Comparison of ENCODE assay signal across 13 cellular contexts in the genomic region with DNA sequence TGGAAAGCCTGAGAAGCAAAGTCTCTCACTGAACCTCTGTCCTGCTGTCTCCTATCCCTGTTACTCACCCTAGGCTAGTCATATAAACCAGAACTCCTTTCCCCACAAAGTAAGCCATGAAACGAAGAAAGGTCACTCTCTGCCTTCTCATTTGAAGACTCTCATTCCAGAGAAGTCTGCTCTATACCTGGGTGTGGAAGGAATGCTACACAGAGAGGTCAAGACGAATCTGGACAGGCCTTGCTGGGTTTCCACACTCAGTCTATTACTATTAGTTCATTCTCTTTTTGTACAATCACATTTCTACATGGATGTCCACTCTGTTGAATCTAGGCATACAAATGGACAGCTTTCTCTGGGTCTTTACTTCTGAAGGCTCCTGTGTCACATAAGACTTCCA.
"Had no signal": no experiment of that assay in that cellular context is flagged by ENCODE, and none has a peak within 500 bp of the region (broad histone marks: within the 10 kb centered on the region; RNA-seq: fewer than 3 reads in every experiment).

No MANE protein-coding gene starts in this region.

- H3K4me2 ChIP-seq: smooth muscle cell had no signal

- H3K36me3 ChIP-seq: neutrophil, transverse colon had no signal

- H3K4me3 Mint-ChIP-seq: mesothelial cell of epicardium; stimulated activated naive B cell treated with anti-CD40 and anti-IgM and Interleukin-4, amounts not matched to agents 10 μg/mL and 1 μg/mL and 100 μg/mL, for 72 hours had no signal

- H3K27ac Mint-ChIP-seq: mesothelial cell of epicardium; stimulated activated naive B cell treated with anti-CD40 and anti-IgM and Interleukin-4, amounts not matched to agents 10 μg/mL and 1 μg/mL and 100 μg/mL, for 72 hours had no signal

- H3K27me3 Mint-ChIP-seq: stimulated activated naive B cell treated with anti-CD40 and anti-IgM and Interleukin-4, amounts not matched to agents 10 μg/mL and 1 μg/mL and 100 μg/mL, for 72 hours had no signal

- H3K9me3 ChIP-seq: neutrophil, transverse colon had no signal

- H3K27me3 ChIP-seq: neutrophil, transverse colon had no signal

- H3K27ac ChIP-seq: transverse colon had no signal

- H3K9me3 Mint-ChIP-seq: mesothelial cell of epicardium had no signal

- ATAC-seq: right cardiac atrium; stimulated activated naive B cell treated with anti-CD40 and anti-IgM and Interleukin-4, amounts not matched to agents 10 μg/mL and 1 μg/mL and 100 μg/mL, for 72 hours had no signal

- H3K4me3 ChIP-seq: smooth muscle cell, transverse colon had no signal

- H3K36me3 Mint-ChIP-seq: mesothelial cell of epicardium had no signal

- DNase-seq: activated CD4-positive, alpha-beta T cell treated with anti-CD3 and anti-CD28 coated beads, Interleukin-2, amount 50 U/mL, for 48 hours; activated CD4-positive, CD25-positive, alpha-beta regulatory T cell; activated gamma-delta T cell treated with Interleukin-2 at 50 U/mL for 16 hours; activated T-cell treated with anti-CD3 and anti-CD28 coated beads, Interleukin-2, amount 50 U/mL, for 48 hours; posterior cingulate gyrus; right cardiac atrium; stimulated activated naive B cell treated with anti-CD40 and anti-IgM and Interleukin-4, amounts not matched to agents 10 μg/mL and 1 μg/mL and 100 μg/mL, for 72 hours; substantia nigra; T-helper 2 cell; transverse colon had no signal
